ENCODE assay signal across 8 cellular contexts in the genomic region with DNA sequence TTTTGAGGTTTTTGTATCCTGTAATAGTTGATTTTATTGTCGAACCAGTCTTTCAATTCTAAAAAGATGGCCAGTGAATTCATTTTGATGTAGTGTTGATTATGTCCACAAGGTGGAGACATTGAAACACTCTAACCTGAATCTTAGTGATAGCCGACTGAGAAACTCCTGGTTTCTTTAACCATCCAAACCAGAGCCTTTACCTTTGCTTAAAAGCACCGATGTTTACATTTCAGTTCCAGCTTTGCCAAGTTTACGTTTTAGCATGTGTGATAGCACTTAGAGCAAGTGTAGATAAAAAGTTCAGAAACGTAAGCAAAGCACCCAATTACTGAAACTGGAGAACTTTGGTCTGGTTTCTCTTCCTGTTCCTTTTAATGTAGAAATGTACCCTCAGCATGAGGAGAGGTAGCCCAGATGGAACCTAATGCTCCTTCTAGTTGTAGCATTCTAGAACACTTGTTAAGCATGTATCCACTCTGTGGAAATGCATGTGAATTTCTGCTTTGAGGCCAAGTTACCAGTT.
DNase-seq lines count a peak whose midpoint lies in the region; ATAC-seq and TF ChIP-seq lines count a peak whose summit lies in the region.

No MANE protein-coding gene starts in this region.

- ATAC-seq in GM18861 (IDR thresholded peaks at IDR 0.05; ENCODE audit: unreplicated experiment): peak; percentile 82
- ATAC-seq in HG02970 (IDR thresholded peaks at IDR 0.05; ENCODE audit: low FRiP score, unreplicated experiment): peak; percentile 84
- peak; percentile 68 for ATAC-seq in activated B cell treated with CpG ODN at 0.5 μM for 24 hours (ENCODE audit: low read depth)
- ATAC-seq in gastroesophageal sphincter: peak; percentile 46

- no peak for TF ChIP-seq EP300 in gastroesophageal sphincter (IDR thresholded peaks at IDR 0.05)

- peak in 2 of 5 donors; percentile 13 to 28 for DNase-seq in CD8-positive, alpha-beta memory T cell
- peak; percentile 75 for DNase-seq in NCI-H1694 (lab: John Stamatoyannopoulos, UW)
- no peak for DNase-seq in activated B cell treated with CpG ODN at 0.5 μM for 24 hours
- DNase-seq in progenitor cell of endocrine pancreas (ENCODE audit: low spot score, unreplicated experiment): no peak
- DNase-seq in effector CD4-positive, alpha-beta T cell: no peak

- H3K9me3 ChIP-seq in CD8-positive, alpha-beta memory T cell (ENCODE audit: low read length): no peaks in the 10 kb centered on the region
- no peaks in the 10 kb centered on the region for H3K9me3 ChIP-seq in gastroesophageal sphincter

- no peaks in the 10 kb centered on the region for H3K4me1 ChIP-seq in CD8-positive, alpha-beta memory T cell (ENCODE audit: insufficient read depth, low read length)
- H3K4me1 ChIP-seq in gastroesophageal sphincter: peaks cover 0 to 41% (median 12%) of the 10 kb centered on the region in 3 donors

- peaks cover 0 to 26% of the 10 kb centered on the region in 2 donors for H3K27me3 Mint-ChIP-seq in CD8-positive, alpha-beta memory T cell
- peaks cover 15% of the 10 kb centered on the region for H3K27me3 Mint-ChIP-seq in activated B cell treated with CpG ODN at 0.5 μM for 24 hours
- no peaks in the 10 kb centered on the region for H3K27me3 Mint-ChIP-seq in progenitor cell of endocrine pancreas

- POLR2A ChIA-PET in CD8-positive, alpha-beta memory T cell (lab: Charles Lee): no interaction called here
- POLR2A ChIA-PET in activated B cell treated with CpG ODN at 0.5 μM for 24 hours (lab: Charles Lee): no interaction called here

- peaks cover 6 to 11% (median 8%) of the 10 kb centered on the region in 3 donors for H3K4me1 Mint-ChIP-seq in CD8-positive, alpha-beta memory T cell
- H3K4me1 Mint-ChIP-seq in activated B cell treated with CpG ODN at 0.5 μM for 24 hours (peaks cover 10% of the 10 kb centered on the region), progenitor cell of endocrine pancreas (ENCODE audit: low read depth) (peaks cover 25% of the 10 kb centered on the region)

- TF ChIP-seq POLR2A in gastroesophageal sphincter (IDR thresholded peaks at IDR 0.05): no peak

- no peaks in the 10 kb centered on the region for H3K9me3 Mint-ChIP-seq in CD8-positive, alpha-beta memory T cell
- H3K9me3 Mint-ChIP-seq in activated B cell treated with CpG ODN at 0.5 μM for 24 hours (no peaks in the 10 kb centered on the region), progenitor cell of endocrine pancreas (ENCODE audit: low read depth) (no peaks in the 10 kb centered on the region)

- intact Hi-C loops in activated B cell treated with CpG ODN at 0.5 μM for 24 hours (cut with micrococcal nuclease): loop anchor here (1.0 to 2.0 kb wide), 3 partner anchors 160 to 403 kb away; no protein-coding TSS in a partner anchor

- TF ChIP-seq CTCF in activated B cell treated with CpG ODN at 0.5 μM for 24 hours (IDR thresholded peaks at IDR 0.05): no peak
- peak; percentile 58 to 79 (median 72) for TF ChIP-seq CTCF in gastroesophageal sphincter (IDR thresholded peaks at IDR 0.05)
- peak; percentile 77 for TF ChIP-seq CTCF in progenitor cell of endocrine pancreas (IDR thresholded peaks at IDR 0.05; ENCODE audit: unreplicated experiment)

- H3K27ac Mint-ChIP-seq in CD8-positive, alpha-beta memory T cell: peak overlapping the region in 1 of 8 donors; percentile 64
- H3K27ac Mint-ChIP-seq in activated B cell treated with CpG ODN at 0.5 μM for 24 hours (no peak overlapping the region), progenitor cell of endocrine pancreas (peak overlapping the region; percentile 29)

- CTCF ChIA-PET in CD8-positive, alpha-beta memory T cell (lab: Charles Lee): interaction anchor here (1.1 kb wide), 1 partner anchor 9 kb away, joined by 4 read pairs; no protein-coding TSS in a partner anchor
- CTCF ChIA-PET in activated B cell treated with CpG ODN at 0.5 μM for 24 hours (lab: Charles Lee): interaction anchor here (0.8 to 3.8 kb wide), 10 partner anchors 13 to 182 kb away, joined by 3 to 24 read pairs (median 3); no protein-coding TSS in a partner anchor

- WGBS in gastroesophageal sphincter (ENCODE audit: low coverage in 1 of 2), 2 donors: 0 to 4% methylated on average over 4 to 5 of the region's 5 CpGs

- no peak overlapping the region for H3K27ac ChIP-seq in CD8-positive, alpha-beta memory T cell (ENCODE audit: low read depth, low read length)
- H3K27ac ChIP-seq in gastroesophageal sphincter: peak overlapping the region in 3 of 4 donors; percentile 10 to 57 (median 27)

- peak overlapping the region; percentile 26 for H3K4me3 ChIP-seq in CD8-positive, alpha-beta memory T cell (ENCODE audit: low read length)
- no peak overlapping the region for H3K4me3 ChIP-seq in gastroesophageal sphincter

- no peaks in the 10 kb centered on the region for H3K36me3 Mint-ChIP-seq in CD8-positive, alpha-beta memory T cell
- H3K36me3 Mint-ChIP-seq in activated B cell treated with CpG ODN at 0.5 μM for 24 hours (ENCODE audit: low read depth) (no peaks in the 10 kb centered on the region), progenitor cell of endocrine pancreas (ENCODE audit: insufficient read depth) (peaks cover 3% of the 10 kb centered on the region)

- peak overlapping the region in 6 of 7 donors; percentile 46 to 71 (median 61) for H3K4me3 Mint-ChIP-seq in CD8-positive, alpha-beta memory T cell
- peak overlapping the region; percentile 74 for H3K4me3 Mint-ChIP-seq in activated B cell treated with CpG ODN at 0.5 μM for 24 hours
- H3K4me3 Mint-ChIP-seq in progenitor cell of endocrine pancreas (ENCODE audit: low read depth): no peak overlapping the region

- H3K27me3 ChIP-seq in CD8-positive, alpha-beta memory T cell (ENCODE audit: insufficient read depth, low read length, poor library complexity, severe bottlenecking): no peaks in the 10 kb centered on the region
- no peaks in the 10 kb centered on the region for H3K27me3 ChIP-seq in gastroesophageal sphincter

- no peaks in the 10 kb centered on the region for H3K36me3 ChIP-seq in CD8-positive, alpha-beta memory T cell (ENCODE audit: insufficient read depth, low read length)
- peaks cover 0 to 55% of the 10 kb centered on the region in 2 donors for H3K36me3 ChIP-seq in gastroesophageal sphincter
